9 cellular contexts compared by ENCODE assay signal in the genomic region with DNA sequence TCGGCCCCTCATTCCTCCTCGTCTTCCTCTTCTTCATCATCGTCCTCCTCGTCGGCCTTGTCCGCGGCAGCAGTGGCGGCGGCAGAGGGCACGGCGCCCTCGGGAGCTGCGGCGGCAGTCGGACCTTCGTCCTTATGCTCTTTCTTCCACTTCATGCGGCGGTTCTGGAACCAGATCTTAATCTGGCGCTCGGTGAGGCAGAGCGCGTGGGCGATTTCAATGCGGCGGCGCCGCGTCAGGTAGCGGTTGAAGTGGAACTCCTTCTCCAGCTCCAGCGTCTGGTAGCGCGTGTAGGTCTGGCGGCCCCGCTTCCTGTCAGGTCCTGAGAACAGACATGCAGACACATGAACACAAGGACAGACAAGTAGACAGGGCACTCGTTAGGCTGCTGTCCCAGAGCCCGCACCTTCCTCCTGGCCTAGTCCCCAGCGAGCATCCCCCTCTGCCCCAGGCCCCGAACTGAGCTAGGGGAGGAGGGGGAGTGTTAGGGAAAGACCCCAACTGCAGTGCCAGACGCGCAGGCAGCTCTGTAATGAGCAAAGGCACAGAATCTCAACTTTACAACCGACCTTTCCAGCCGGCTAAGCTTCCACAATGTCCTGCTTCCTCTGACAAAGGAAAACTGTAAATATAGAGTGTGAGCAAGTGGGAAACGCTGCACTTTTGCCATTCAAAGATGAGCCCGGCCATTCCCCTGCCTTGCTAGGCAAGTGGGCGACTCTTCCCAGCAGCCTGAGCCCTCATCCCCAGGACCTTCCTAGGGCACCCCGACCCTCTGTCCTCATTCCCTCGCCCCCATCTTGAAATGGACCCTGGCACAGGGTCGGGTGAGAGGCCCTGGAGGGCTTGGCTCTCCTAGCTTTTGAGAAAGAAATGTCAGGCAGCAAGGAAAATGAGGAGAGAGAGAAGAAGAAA. TPM values are rescaled to one million over a fixed set of nuclear protein-coding genes. Genes with fewer than 3 reads are reported as not detected.
A peak's percentile ranks its signal among the peaks of the same experiment; 100 is the strongest.
DNase-seq lines count a peak whose midpoint lies in the region; ATAC-seq and TF ChIP-seq lines count a peak whose summit lies in the region.
"Had no signal": no experiment of that assay in that cellular context is flagged by ENCODE, and none has a peak within 500 bp of the region (broad histone marks: within the 10 kb centered on the region; RNA-seq: fewer than 3 reads in every experiment).

No MANE protein-coding gene starts in this region.

- DNase-seq in activated CD4-positive, alpha-beta T cell treated with anti-CD3 and anti-CD28 coated beads for 4 hours = peak; percentile 57 to 67
- no peak for DNase-seq in activated CD4-positive, alpha-beta T cell treated with anti-CD3 and anti-CD28 coated beads for 1 hour
- peak; percentile 57 for DNase-seq in activated naive CD4-positive, alpha-beta T cell treated with anti-CD3 and anti-CD28 coated beads, Interleukin-2, amount 50 U/mL, for 16 hours
- DNase-seq in mesothelial cell of epicardium (ENCODE audit: low spot score in 2 of 2, unreplicated experiment in 2 of 2) (peak in 1 of 2 experiments; percentile 57), upper lobe of left lung (peak; percentile 20 to 84)

- TF ChIP-seq EP300 in upper lobe of left lung (IDR thresholded peaks at IDR 0.05) = no peak

- 35 to 46% methylated on average over 46 to 48 of the region's 48 CpGs for WGBS in upper lobe of left lung, 2 donors

- no peak for TF ChIP-seq POLR2A in upper lobe of left lung (IDR thresholded peaks at IDR 0.05)

- peaks cover 13% of the 10 kb centered on the region for H3K36me3 Mint-ChIP-seq in mesothelial cell of epicardium

- H3K27ac ChIP-seq in upper lobe of left lung = peak overlapping the region in 3 of 4 donors; percentile 62 to 82 (median 82)
- H3K27ac ChIP-seq: cardiac muscle cell had no signal

- H3K36me3 ChIP-seq in upper lobe of left lung = no peaks in the 10 kb centered on the region
- H3K36me3 ChIP-seq: cardiac muscle cell had no signal

- H3K27me3 ChIP-seq in upper lobe of left lung = peaks cover 0 to 82% (median 45%) of the 10 kb centered on the region in 4 donors

- peaks cover 64% of the 10 kb centered on the region for H3K4me1 Mint-ChIP-seq in mesothelial cell of epicardium

- peak overlapping the region; percentile 96 for H3K27ac Mint-ChIP-seq in mesothelial cell of epicardium

- no peak for ATAC-seq in upper lobe of left lung (ENCODE audit: low FRiP score in 2 of 2)
- ATAC-seq in GM21360 (IDR thresholded peaks at IDR 0.05; ENCODE audit: unreplicated experiment) = no peak
- ATAC-seq in GM21825 (IDR thresholded peaks at IDR 0.05; ENCODE audit: unreplicated experiment) = no peak
- no peak for ATAC-seq in GM21723 (IDR thresholded peaks at IDR 0.05; ENCODE audit: unreplicated experiment)

- H3K9me3 Mint-ChIP-seq in mesothelial cell of epicardium = no peaks in the 10 kb centered on the region

- peaks cover 36 to 58% (median 46%) of the 10 kb centered on the region in 4 donors for H3K4me1 ChIP-seq in upper lobe of left lung

- peak overlapping the region; percentile 87 for H3K4me3 Mint-ChIP-seq in mesothelial cell of epicardium

- TF ChIP-seq CTCF in mesothelial cell of epicardium (IDR thresholded peaks at IDR 0.05; ENCODE audit: unreplicated experiment) (no peak), upper lobe of left lung (IDR thresholded peaks at IDR 0.05) (no peak)

- no peaks in the 10 kb centered on the region for H3K9me3 ChIP-seq in upper lobe of left lung

- peaks cover 81% of the 10 kb centered on the region for H3K27me3 Mint-ChIP-seq in mesothelial cell of epicardium (ENCODE audit: low read depth)

- H3K4me3 ChIP-seq in upper lobe of left lung = peak overlapping the region in 3 of 4 donors; percentile 44 to 59 (median 56)
- H3K4me3 ChIP-seq: cardiac muscle cell had no signal

RNA-seq across cellular contexts. Expression of gene HOXA7, which starts 1.3 kb away (rescaled TPM):
- 17.4 to 18.9 TPM (median 17.9 TPM) in 3 replicates for total RNA-seq in mesothelial cell of epicardium
- 1 to 10 TPM in 3 of 6 donors, under 1 TPM in 1, not detected in 2; 0.46 to 3.3 (median 2.5) TPM for total RNA-seq in upper lobe of left lung
- total RNA-seq: cardiac muscle cell had no signal

RNA-seq across cellular contexts. Expression of gene HOXA3, which starts 2.8 kb away (rescaled TPM):
- total RNA-seq in mesothelial cell of epicardium (197 to 209 TPM (median 201 TPM) in 3 replicates), upper lobe of left lung (10 to 100 TPM in 1 of 6 donors, 1 to 10 TPM in 3, under 1 TPM in 2; 0.20 to 11.4 (median 3.5) TPM)

RNA-seq across cellular contexts. Expression of gene HOXA6, which starts 7.6 kb away (rescaled TPM):
- 43.7 to 45.6 TPM (median 44.4 TPM) in 3 replicates for total RNA-seq in mesothelial cell of epicardium
- 1 to 10 TPM in 4 of 6 donors, under 1 TPM in 1, not detected in 1; 0.61 to 8.4 (median 4.0) TPM for total RNA-seq in upper lobe of left lung
- total RNA-seq: cardiac muscle cell had no signal

RNA-seq across cellular contexts. Expression of gene HOXA9, which starts 10.2 kb away (rescaled TPM):
- total RNA-seq in mesothelial cell of epicardium = 10.8 to 14.5 TPM (median 13.2 TPM) in 3 replicates
- 1 to 10 TPM in 2 of 6 donors, under 1 TPM in 3, not detected in 1; 0.30 to 6.1 (median 0.49) TPM for total RNA-seq in upper lobe of left lung
- total RNA-seq: cardiac muscle cell had no signal

RNA-seq across cellular contexts. Expression of gene HOXA5, which starts 11.7 kb away (rescaled TPM):
- total RNA-seq in mesothelial cell of epicardium (128 to 133 TPM (median 133 TPM) in 3 replicates), upper lobe of left lung (10 to 100 TPM in 5 of 6 donors, 1 to 10 TPM in 1; 7.8 to 79.9 (median 16.9) TPM)
- total RNA-seq: cardiac muscle cell had no signal

Comparison
In these comparisons a context has a peak if more than half of its experiments do, and no peak if none do; other contexts are left out.
1. RNA of gene HOXA3, which starts 2.8 kb away (total RNA-seq): 197 to 209 TPM in mesothelial cell of epicardium; 0.20 to 11.4 TPM in upper lobe of left lung; every median in the first group is over 10 times any median in the second.